Comparison of ENCODE assay signal across 1 cellular context in the genomic region with DNA sequence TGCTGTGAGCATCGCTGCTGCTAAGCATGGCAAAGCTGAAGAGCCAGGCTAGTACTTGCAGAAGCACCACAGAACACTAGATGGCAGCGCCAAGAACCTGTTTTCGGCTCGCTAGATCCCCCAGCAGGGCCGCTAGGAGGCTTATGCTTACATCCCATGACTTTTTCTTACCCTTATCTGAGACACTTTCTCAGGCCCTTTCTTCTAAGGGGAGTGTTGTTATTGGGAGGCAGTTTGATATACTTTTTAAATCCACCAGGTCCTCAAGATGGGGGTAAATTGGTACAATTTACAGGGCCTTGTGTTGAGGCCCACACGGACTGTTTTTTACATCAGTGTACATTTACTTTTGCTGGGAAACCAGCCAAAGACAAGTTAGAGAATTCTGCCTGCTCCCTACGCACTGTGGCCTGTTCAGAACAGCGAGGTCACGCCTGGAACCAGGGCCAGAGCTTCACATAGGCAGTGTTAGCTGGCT.
TF ChIP-seq lines count a peak whose summit lies in the region.

No MANE protein-coding gene starts in this region.

TF ChIP-seq in H1, 55 proteins besides CTCF, POLR2A, EP300 and RAD21 (continued from another document):
- TF ChIP-seq CBX8 (IDR thresholded peaks at IDR 0.05; ENCODE audit: borderline replicate concordance, low read depth, low read length) (no peak), CHD1 (IDR thresholded peaks at IDR 0.05; ENCODE audit: low read depth, low read length) (no peak), BRCA1 (IDR thresholded peaks at IDR 0.05; ENCODE audit: low read depth, low read length) (no peak), NRF1 (IDR thresholded peaks at IDR 0.05; ENCODE audit: low read depth, low read length) (no peak), KDM5A (IDR thresholded peaks at IDR 0.05; ENCODE audit: low read length) (no peak), TBP (IDR thresholded peaks at IDR 0.05; ENCODE audit: low read depth, low read length) (0 out of 2 replicates have a peak, but pooled peaks have one; percentile 28), POLR2AphosphoS5 (IDR thresholded peaks at IDR 0.05; ENCODE audit: low read depth, low read length) (no peak), CEBPB (IDR thresholded peaks at IDR 0.05; ENCODE audit: low read depth, low read length) (no peak)
